Comparison of ENCODE assay signal across 2 cellular contexts in genomic region chr1:12005488-12006166, GRCh38.
A peak's percentile ranks its signal among the peaks of the same experiment; 100 is the strongest.
TF ChIP-seq lines count a peak whose summit lies in the region.

No MANE protein-coding gene starts in this region.

TF ChIP-seq in liver, 16 proteins besides CTCF, POLR2A, EP300 and RAD21:
- TF ChIP-seq ATF3 (IDR thresholded peaks at IDR 0.05) (no peak), FOXA2 (IDR thresholded peaks at IDR 0.05) (no peak), JUND (IDR thresholded peaks at IDR 0.05) (no peak), SP1 (IDR thresholded peaks at IDR 0.05) (no peak), RXRA (IDR thresholded peaks at IDR 0.05) (peak in 1 of 2 donors; percentile 4), NR2F2 (IDR thresholded peaks at IDR 0.05) (peak; percentile 73), ZBTB33 (IDR thresholded peaks at IDR 0.05) (no peak), HNF4A (conservative IDR thresholded peaks at IDR 0.05) (no peak), GABPA (IDR thresholded peaks at IDR 0.05 in 1 of 2, conservative IDR thresholded peaks at IDR 0.05 in 1 of 2) (no peak)

TF ChIP-seq in HepG2, 621 proteins besides CTCF, POLR2A, EP300 and RAD21:
- no peak for TF ChIP-seq ZNF841 (CRISPR knock-in tag; IDR thresholded peaks at IDR 0.05; ENCODE audit: borderline replicate concordance)
- no peak for TF ChIP-seq TCF12 (IDR thresholded peaks at IDR 0.05)
- TF ChIP-seq TCF12 (CRISPR knock-in tag; IDR thresholded peaks at IDR 0.05): no peak
